Comparison of ENCODE assay signal across 14 cellular contexts in genomic region chr12:113889806-113890581, GRCh38.
A peak's percentile ranks its signal among the peaks of the same experiment; 100 is the strongest.
DNase-seq lines count a peak whose midpoint lies in the region; ATAC-seq and TF ChIP-seq lines count a peak whose summit lies in the region.
"Had no signal": no experiment of that assay in that cellular context is flagged by ENCODE, and none has a peak within 500 bp of the region (broad histone marks: within the 10 kb centered on the region; RNA-seq: fewer than 3 reads in every experiment).

No MANE protein-coding gene starts in this region.

- no peaks in the 10 kb centered on the region for H3K9me2 ChIP-seq in GM23338 (ENCODE audit: insufficient read depth)

- H4K20me1 ChIP-seq in GM23338 (replicated peaks; ENCODE audit: insufficient read depth): no peaks in the 10 kb centered on the region; the same call in 1 of the 2 replicates

- peaks cover 3% of the 10 kb centered on the region; the same call in 2 of the 3 replicates for H3K9me3 Mint-ChIP-seq in GM23338
- no peaks in the 10 kb centered on the region for H3K9me3 Mint-ChIP-seq in stimulated activated effector memory CD8-positive, alpha-beta T cell treated with anti-CD3 and anti-CD28 coated beads, Interleukin-12 subunit alpha, Interleukin-12 subunit beta, amount 100 ng/mL, for 72 hours
- H3K9me3 Mint-ChIP-seq: activated CD4-positive, alpha-beta memory T cell treated with anti-CD3 and anti-CD28 coated beads for 36 hours had no signal

- H3K4me3 Mint-ChIP-seq in GM23338: no peak overlapping the region
- no peak overlapping the region for H3K4me3 Mint-ChIP-seq in stimulated activated effector memory CD8-positive, alpha-beta T cell treated with anti-CD3 and anti-CD28 coated beads, Interleukin-12 subunit alpha, Interleukin-12 subunit beta, amount 100 ng/mL, for 72 hours
- H3K4me3 Mint-ChIP-seq: activated CD4-positive, alpha-beta memory T cell treated with anti-CD3 and anti-CD28 coated beads for 36 hours had no signal

- no peak overlapping the region for H3K4me2 ChIP-seq in GM23338

- no peak overlapping the region for H3K4me3 ChIP-seq in GM23338
- H3K4me3 ChIP-seq: SJCRH30 had no signal

- no peak overlapping the region for H2AFZ ChIP-seq in GM23338

- H3K36me3 ChIP-seq in GM23338 (ENCODE audit: insufficient read depth): no peaks in the 10 kb centered on the region
- H3K36me3 ChIP-seq: SJCRH30 had no signal

- peaks cover 3% of the 10 kb centered on the region for H3K27me3 Mint-ChIP-seq in GM23338 (ENCODE audit: insufficient read depth, low read depth, poor library complexity)
- H3K27me3 Mint-ChIP-seq: activated CD4-positive, alpha-beta memory T cell treated with anti-CD3 and anti-CD28 coated beads for 36 hours had no signal

- H3K27me3 ChIP-seq in GM23338 (ENCODE audit: insufficient read depth): no peaks in the 10 kb centered on the region
- H3K27me3 ChIP-seq: SJCRH30 had no signal

- ATAC-seq in GM23338: peak; percentile 70
- ATAC-seq in stimulated activated effector memory CD8-positive, alpha-beta T cell treated with anti-CD3 and anti-CD28 coated beads, Interleukin-12 subunit alpha, Interleukin-12 subunit beta, amount 100 ng/mL, for 72 hours: no peak
- ATAC-seq in GM18870 (IDR thresholded peaks at IDR 0.05; ENCODE audit: unreplicated experiment): no peak
- ATAC-seq in HG03432 (IDR thresholded peaks at IDR 0.05; ENCODE audit: unreplicated experiment): no peak

- no peak overlapping the region for H3K27ac Mint-ChIP-seq in GM23338
- peak overlapping the region; percentile 83 for H3K27ac Mint-ChIP-seq in stimulated activated effector memory CD8-positive, alpha-beta T cell treated with anti-CD3 and anti-CD28 coated beads, Interleukin-12 subunit alpha, Interleukin-12 subunit beta, amount 100 ng/mL, for 72 hours
- H3K27ac Mint-ChIP-seq: activated CD4-positive, alpha-beta memory T cell treated with anti-CD3 and anti-CD28 coated beads for 36 hours had no signal

- no peak overlapping the region for H3K27ac ChIP-seq in GM23338 (ENCODE audit: low read depth)
- H3K27ac ChIP-seq in caudate nucleus (ENCODE audit: low read depth, low read length): no peak overlapping the region
- H3K27ac ChIP-seq: HL-60 had no signal

- H3K4me1 ChIP-seq in GM23338 (ENCODE audit: insufficient read depth): peaks cover 11% of the 10 kb centered on the region

- no peaks in the 10 kb centered on the region for H3K79me2 ChIP-seq in GM23338 (replicated peaks; ENCODE audit: insufficient read depth)

- peaks cover 17% of the 10 kb centered on the region for H3K4me1 Mint-ChIP-seq in GM23338
- no peaks in the 10 kb centered on the region for H3K4me1 Mint-ChIP-seq in stimulated activated effector memory CD8-positive, alpha-beta T cell treated with anti-CD3 and anti-CD28 coated beads, Interleukin-12 subunit alpha, Interleukin-12 subunit beta, amount 100 ng/mL, for 72 hours

- peaks cover 8% of the 10 kb centered on the region for H3K36me3 Mint-ChIP-seq in GM23338 (ENCODE audit: low read depth)
- peaks cover 44% of the 10 kb centered on the region for H3K36me3 Mint-ChIP-seq in stimulated activated effector memory CD8-positive, alpha-beta T cell treated with anti-CD3 and anti-CD28 coated beads, Interleukin-12 subunit alpha, Interleukin-12 subunit beta, amount 100 ng/mL, for 72 hours

- TF ChIP-seq CTCF in GM23338 (conservative IDR thresholded peaks at IDR 0.05; ENCODE audit: low read depth in 2 of 2): no peak

- DNase-seq in GM23338 (ENCODE audit: low spot score): peak; percentile 25
- DNase-seq in caudate nucleus (lab: John Stamatoyannopoulos, UW): peak in 33 of 61 donors; percentile 4 to 70 (median 35)
- peak; percentile 30 for DNase-seq in medulla oblongata (ENCODE audit: extremely low spot score)
- DNase-seq in stimulated activated effector memory CD8-positive, alpha-beta T cell treated with anti-CD3 and anti-CD28 coated beads, Interleukin-12 subunit alpha, Interleukin-12 subunit beta, amount 100 ng/mL, for 72 hours (ENCODE audit: low spot score in 2 of 2): no peak
- no peak for DNase-seq in NCI-H146 (lab: John Stamatoyannopoulos, UW)
- DNase-seq: activated CD4-positive, alpha-beta memory T cell treated with anti-CD3 and anti-CD28 coated beads for 36 hours; dermis blood vessel endothelial cell; KG1; small intestine; stimulated activated naive CD4-positive, alpha-beta T cell had no signal

- no peaks in the 10 kb centered on the region for H3F3A ChIP-seq in GM23338 (replicated peaks; ENCODE audit: low read depth)

TF ChIP-seq in GM23338, 12 proteins besides CTCF, POLR2A, EP300 and RAD21 (continues in another document):
- no peak for TF ChIP-seq POLR2AphosphoS5 (IDR thresholded peaks at IDR 0.05; ENCODE audit: low read depth)
- TF ChIP-seq CREB1 (CRISPR knock-in tag; IDR thresholded peaks at IDR 0.05; ENCODE audit: low read depth): no peak
- no peak for TF ChIP-seq ZNF331 (CRISPR knock-in tag; IDR thresholded peaks at IDR 0.05; ENCODE audit: low read depth)
- no peak for TF ChIP-seq NANOG (IDR thresholded peaks at IDR 0.05; ENCODE audit: borderline replicate concordance)
- TF ChIP-seq ZNF462 (CRISPR knock-in tag; IDR thresholded peaks at IDR 0.05): no peak
- TF ChIP-seq STAT1 (IDR thresholded peaks at IDR 0.05; ENCODE audit: unreplicated experiment): no peak
- TF ChIP-seq ETS1 (IDR thresholded peaks at IDR 0.05): no peak
- no peak for TF ChIP-seq ZNF114 (CRISPR knock-in tag; IDR thresholded peaks at IDR 0.05)

Comparison
In these comparisons a context has a peak if more than half of its experiments do, and no peak if none do; other contexts are left out.
1. DNase-seq: peak in GM23338 (single experiment), caudate nucleus (33 of 61) and medulla oblongata (single experiment); none in stimulated activated effector memory CD8-positive, alpha-beta T cell treated with anti-CD3 and anti-CD28 coated beads, Interleukin-12 subunit alpha, Interleukin-12 subunit beta, amount 100 ng/mL, for 72 hours (0 of 2) and NCI-H146 (single experiment).